ENCODE assay signal across 2 cellular contexts in genomic region chr3:52526151-52526561, GRCh38.
TF ChIP-seq lines count a peak whose summit lies in the region.

No MANE protein-coding gene starts in this region.

TF ChIP-seq in SK-N-SH, 30 proteins besides CTCF, POLR2A, EP300 and RAD21 (continued from another document):
- TF ChIP-seq, protein P1, sequence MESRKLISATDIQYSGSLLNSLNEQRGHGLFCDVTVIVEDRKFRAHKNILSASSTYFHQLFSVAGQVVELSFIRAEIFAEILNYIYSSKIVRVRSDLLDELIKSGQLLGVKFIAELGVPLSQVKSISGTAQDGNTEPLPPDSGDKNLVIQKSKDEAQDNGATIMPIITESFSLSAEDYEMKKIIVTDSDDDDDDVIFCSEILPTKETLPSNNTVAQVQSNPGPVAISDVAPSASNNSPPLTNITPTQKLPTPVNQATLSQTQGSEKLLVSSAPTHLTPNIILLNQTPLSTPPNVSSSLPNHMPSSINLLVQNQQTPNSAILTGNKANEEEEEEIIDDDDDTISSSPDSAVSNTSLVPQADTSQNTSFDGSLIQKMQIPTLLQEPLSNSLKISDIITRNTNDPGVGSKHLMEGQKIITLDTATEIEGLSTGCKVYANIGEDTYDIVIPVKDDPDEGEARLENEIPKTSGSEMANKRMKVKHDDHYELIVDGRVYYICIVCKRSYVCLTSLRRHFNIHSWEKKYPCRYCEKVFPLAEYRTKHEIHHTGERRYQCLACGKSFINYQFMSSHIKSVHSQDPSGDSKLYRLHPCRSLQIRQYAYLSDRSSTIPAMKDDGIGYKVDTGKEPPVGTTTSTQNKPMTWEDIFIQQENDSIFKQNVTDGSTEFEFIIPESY (IDR thresholded peaks at IDR 0.05; ENCODE audit: borderline replicate concordance, low read depth) = no peak
- TF ChIP-seq MEF2A (IDR thresholded peaks at IDR 0.05; ENCODE audit: borderline replicate concordance, low read depth) = no peak

TF ChIP-seq in SK-N-SH treated with all-trans-retinoic acid at 6 μM for 48 hours, 23 proteins besides CTCF, POLR2A, EP300 and RAD21 (continued from another document):
- TF ChIP-seq, protein P2, sequence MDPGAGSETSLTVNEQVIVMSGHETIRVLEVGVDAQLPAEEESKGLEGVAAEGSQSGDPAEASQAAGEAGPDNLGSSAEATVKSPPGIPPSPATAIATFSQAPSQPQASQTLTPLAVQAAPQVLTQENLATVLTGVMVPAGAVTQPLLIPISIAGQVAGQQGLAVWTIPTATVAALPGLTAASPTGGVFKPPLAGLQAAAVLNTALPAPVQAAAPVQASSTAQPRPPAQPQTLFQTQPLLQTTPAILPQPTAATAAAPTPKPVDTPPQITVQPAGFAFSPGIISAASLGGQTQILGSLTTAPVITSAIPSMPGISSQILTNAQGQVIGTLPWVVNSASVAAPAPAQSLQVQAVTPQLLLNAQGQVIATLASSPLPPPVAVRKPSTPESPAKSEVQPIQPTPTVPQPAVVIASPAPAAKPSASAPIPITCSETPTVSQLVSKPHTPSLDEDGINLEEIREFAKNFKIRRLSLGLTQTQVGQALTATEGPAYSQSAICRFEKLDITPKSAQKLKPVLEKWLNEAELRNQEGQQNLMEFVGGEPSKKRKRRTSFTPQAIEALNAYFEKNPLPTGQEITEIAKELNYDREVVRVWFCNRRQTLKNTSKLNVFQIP (CRISPR knock-in tag; IDR thresholded peaks at IDR 0.05; ENCODE audit: borderline replicate concordance, low read depth) = no peak
- TF ChIP-seq BACH2 (CRISPR knock-in tag; IDR thresholded peaks at IDR 0.05; ENCODE audit: borderline replicate concordance) = no peak
- TF ChIP-seq TSHZ2 (CRISPR knock-in tag; IDR thresholded peaks at IDR 0.05) = no peak
- no peak for TF ChIP-seq RARB (CRISPR knock-in tag; IDR thresholded peaks at IDR 0.05)
- no peak for TF ChIP-seq ZC3H10 (CRISPR knock-in tag; IDR thresholded peaks at IDR 0.05)
- no peak for TF ChIP-seq GLIS3 (CRISPR knock-in tag; IDR thresholded peaks at IDR 0.05)
- no peak for TF ChIP-seq TCF4 (CRISPR knock-in tag; IDR thresholded peaks at IDR 0.05; ENCODE audit: borderline replicate concordance)
- no peak for TF ChIP-seq CSDC2 (CRISPR knock-in tag; IDR thresholded peaks at IDR 0.05)
- TF ChIP-seq ZFP3 (CRISPR knock-in tag; IDR thresholded peaks at IDR 0.05) = no peak
- no peak for TF ChIP-seq ZNF565 (CRISPR knock-in tag; conservative IDR thresholded peaks at IDR 0.05; ENCODE audit: low read depth)
- no peak for TF ChIP-seq ISL1 (CRISPR knock-in tag; IDR thresholded peaks at IDR 0.05)
TF ChIP-seq in SK-N-SH treated with all-trans-retinoic acid at 6 μM for 48 hours: peak in this region for 0.
